Comparison of ENCODE assay signal across 11 cellular contexts in genomic region chr1:226973898-226974543, GRCh38. TPM values are rescaled to one million over a fixed set of nuclear protein-coding genes. Genes with fewer than 3 reads are reported as not detected.
DNase-seq lines count a peak whose midpoint lies in the region; ATAC-seq and TF ChIP-seq lines count a peak whose summit lies in the region.
"Had no signal": no experiment of that assay in that cellular context is flagged by ENCODE, and none has a peak within 500 bp of the region (broad histone marks: within the 10 kb centered on the region; RNA-seq: fewer than 3 reads in every experiment).

No MANE protein-coding gene starts in this region.

- peaks cover 29% of the 10 kb centered on the region for H3K36me3 Mint-ChIP-seq in Caco-2 (ENCODE audit: insufficient read depth, unreplicated experiment)
- H3K36me3 Mint-ChIP-seq in effector memory CD8-positive, alpha-beta T cell (ENCODE audit: insufficient read depth) = peaks cover 6% of the 10 kb centered on the region

- H3K9me3 ChIP-seq in Caco-2 = 0 out of 2 replicates have a peak, but pooled peaks cover 5% of the 10 kb centered on the region
- no peaks in the 10 kb centered on the region for H3K9me3 ChIP-seq in body of pancreas

- intact Hi-C loops in Caco-2 (cut with micrococcal nuclease; ENCODE audit: unreplicated experiment) (no loop called here), body of pancreas (cut with DNase I) (no loop called here), left ventricle myocardium superior (cut with micrococcal nuclease) (no loop called here)

- H3K27me3 ChIP-seq in Caco-2 (replicated peaks; ENCODE audit: control insufficient read depth, insufficient read depth, low read length) = no peaks in the 10 kb centered on the region
- H3K27me3 ChIP-seq in body of pancreas = no peaks in the 10 kb centered on the region

- H3K4me3 ChIP-seq in Caco-2 (ENCODE audit: low read depth, low read length) (no peak overlapping the region), body of pancreas (no peak overlapping the region)

- peak; percentile 71 for ATAC-seq in body of pancreas
- peak; percentile 68 for ATAC-seq in left ventricle myocardium superior
- no peak for ATAC-seq in effector memory CD8-positive, alpha-beta T cell (replicated peaks)

- CTCF ChIA-PET in Caco-2 (lab: Charles Lee) = no interaction called here

- H3K36me3 ChIP-seq in Caco-2 (ENCODE audit: control insufficient read depth, insufficient read depth, low read length) (no peaks in the 10 kb centered on the region; the same call in 1 of the 2 replicates), body of pancreas (replicated peaks in 1 of 2; ENCODE audit: insufficient read depth in 1 of 2, low read depth in 2 of 2) (peaks cover 0 to 18% of the 10 kb centered on the region in 2 donors)

- no TSS peak for BruUV-seq in Caco-2 (replicated peaks; lab: Mats Ljungman, UMichigan)

- H3K4me1 ChIP-seq in Caco-2 (peaks cover 13% of the 10 kb centered on the region; the same call in 1 of the 2 replicates), body of pancreas (peaks cover 49% of the 10 kb centered on the region)

- no peak overlapping the region for H3K4me3 Mint-ChIP-seq in Caco-2 (ENCODE audit: unreplicated experiment)
- H3K4me3 Mint-ChIP-seq in effector memory CD8-positive, alpha-beta T cell = no peak overlapping the region

- WGBS in body of pancreas, 2 donors = 16 to 78% methylated on average over 1 to 11 of the region's 11 CpGs

- no peaks in the 10 kb centered on the region for H3K27me3 Mint-ChIP-seq in Caco-2 (ENCODE audit: insufficient read depth, unreplicated experiment)
- H3K27me3 Mint-ChIP-seq in effector memory CD8-positive, alpha-beta T cell = no peaks in the 10 kb centered on the region

- POLR2A ChIA-PET in Caco-2 (lab: Charles Lee) = no interaction called here

- peak overlapping the region; percentile 68 to 90 (median 83) for H3K27ac ChIP-seq in body of pancreas

- TF ChIP-seq CTCF in Caco-2 (IDR thresholded peaks at IDR 0.05; ENCODE audit: insufficient read depth in 1 of 2, low read depth in 1 of 2, low read length in 1 of 2, severe bottlenecking in 1 of 2, unreplicated experiment in 1 of 2) (no peak), body of pancreas (IDR thresholded peaks at IDR 0.05) (peak in 1 of 7 experiments; percentile 12), GM20000 (IDR thresholded peaks at IDR 0.05; ENCODE audit: extremely low read depth, missing control alignments) (no peak)

- peaks cover 13% of the 10 kb centered on the region for H3K9me3 Mint-ChIP-seq in Caco-2 (ENCODE audit: unreplicated experiment)
- peaks cover 0 to 7% of the 10 kb centered on the region in 2 donors for H3K9me3 Mint-ChIP-seq in effector memory CD8-positive, alpha-beta T cell

- peak in 2 of 3 donors; percentile 20 to 22 for TF ChIP-seq POLR2A in body of pancreas (IDR thresholded peaks at IDR 0.05)

- peaks cover 12% of the 10 kb centered on the region for H3K4me1 Mint-ChIP-seq in Caco-2 (ENCODE audit: low read depth, unreplicated experiment)
- peaks cover 6% of the 10 kb centered on the region in 2 donors for H3K4me1 Mint-ChIP-seq in effector memory CD8-positive, alpha-beta T cell (ENCODE audit: low read depth in 2 of 2)

- DNase-seq in Caco-2 = no peak
- DNase-seq in body of pancreas = peak; percentile 48 to 74 (median 60)
- DNase-seq in left ventricle myocardium superior = peak; percentile 74
- peak; percentile 69 for DNase-seq in renal cortical epithelial cell (ENCODE audit: low read depth)
- DNase-seq in GM20000 (ENCODE audit: low spot score) = no peak
- DNase-seq in HUDEP-2 (lab: John Stamatoyannopoulos, UW; ENCODE audit: unreplicated experiment in 76 of 76) = no peak
- DNase-seq in effector memory CD8-positive, alpha-beta T cell = no peak
- DNase-seq in NCI-H526 (lab: John Stamatoyannopoulos, UW) = no peak
- DNase-seq: activated CD8-positive, alpha-beta memory T cell treated with anti-CD3 and anti-CD28 coated beads, Interleukin-2, amount 50 U/mL, for 4 hours; kidney glomerular epithelial cell; RPMI8226 had no signal

- H3K27ac Mint-ChIP-seq in Caco-2 (ENCODE audit: unreplicated experiment) = peak overlapping the region; percentile 15
- peak overlapping the region in 1 of 2 donors; percentile 44 for H3K27ac Mint-ChIP-seq in effector memory CD8-positive, alpha-beta T cell

RNA-seq across cellular contexts. Expression of gene COQ8A, which starts 33.9 kb away (rescaled TPM):
- total RNA-seq in Caco-2 (2022) = 50.0 and 57.2 TPM in 2 replicates
- total RNA-seq in body of pancreas = 100 to 1,000 TPM; 116 to 134 TPM
- total RNA-seq in left ventricle myocardium superior = 438 TPM
- 4.7 and 16.4 TPM in 2 replicates for total RNA-seq in renal cortical epithelial cell

Comparison
In these comparisons a context has a peak if more than half of its experiments do, and no peak if none do; other contexts are left out.
1. DNase-seq: peak in body of pancreas (4 of 4), left ventricle myocardium superior (single experiment) and renal cortical epithelial cell (single experiment); none in Caco-2 (0 of 2), GM20000 (single experiment), HUDEP-2 (0 of 76), effector memory CD8-positive, alpha-beta T cell (0 of 3) and NCI-H526 (0 of 2).